In the genomic region with DNA sequence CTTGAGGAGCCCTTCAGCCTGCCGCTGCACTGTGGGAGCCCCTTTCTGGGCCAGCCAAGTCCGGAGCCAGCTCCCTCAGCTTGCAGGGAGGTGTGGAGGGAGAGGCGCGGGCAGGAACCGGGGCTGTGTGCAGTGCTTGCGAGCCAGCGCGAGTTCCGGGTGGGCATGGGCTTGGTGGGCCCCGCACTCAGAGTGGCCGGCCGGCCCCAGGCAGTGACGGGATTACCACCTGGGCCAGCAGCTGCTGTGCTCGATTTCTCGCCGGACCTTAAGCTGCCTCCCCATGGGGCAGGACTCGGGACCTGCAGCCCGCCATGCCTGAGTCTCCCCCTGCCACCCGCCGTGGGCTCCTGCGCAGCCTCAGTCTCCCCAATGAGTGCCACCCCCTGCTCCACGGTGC, we compare ENCODE assay signal across 28 cellular contexts.
"Had no signal": no experiment of that assay in that cellular context is flagged by ENCODE, and none has a peak within 500 bp of the region (broad histone marks: within the 10 kb centered on the region; RNA-seq: fewer than 3 reads in every experiment).

No MANE protein-coding gene starts in this region.

- FAIRE-seq: astrocyte, bronchial epithelial cell had no signal

- H3K4me3 ChIP-seq: esophagus muscularis mucosa, gastrocnemius medialis had no signal

- H3K27me3 ChIP-seq: brain microvascular endothelial cell, esophagus muscularis mucosa, foreskin keratinocyte, gastrocnemius medialis had no signal

- H3K27ac ChIP-seq: brain microvascular endothelial cell, esophagus muscularis mucosa, foreskin keratinocyte, gastrocnemius medialis had no signal

- ATAC-seq: activated CD4-positive, alpha-beta T cell treated with anti-CD3 and anti-CD28 coated beads for 36 hours; activated T-cell treated with anti-CD3 and anti-CD28 coated beads, Interleukin-2, amount 50 U/mL, for 72 hours; effector memory CD8-positive, alpha-beta T cell; foreskin keratinocyte; gastrocnemius medialis had no signal

- H3K9me3 ChIP-seq: gastrocnemius medialis had no signal

- H3K4me1 ChIP-seq: esophagus muscularis mucosa, foreskin keratinocyte, gastrocnemius medialis had no signal

- DNase-seq: activated CD4-positive, alpha-beta memory T cell treated with anti-CD3 and anti-CD28 coated beads, Interleukin-2, amount 10 ng/mL, durations not matched to agents 7 days and 5 days; activated CD4-positive, alpha-beta T cell treated with anti-CD3 and anti-CD28 coated beads for 36 hours; activated CD4-positive, alpha-beta T cell treated with anti-CD3 and anti-CD28 coated beads, Interleukin-2, amount 10 ng/mL, durations not matched to agents 7 days and 5 days; activated CD4-positive, alpha-beta T cell treated with anti-CD3 and anti-CD28 coated beads, Interleukin-2, amount 50 U/mL, for 4 hours; activated CD4-positive, CD25-positive, alpha-beta regulatory T cell; activated CD4-positive, CD25-positive, alpha-beta regulatory T cell treated with anti-CD3 and anti-CD28 coated beads, Interleukin-2, amount 50 U/mL, for 72 hours; activated CD8-positive, alpha-beta memory T cell treated with anti-CD3 and anti-CD28 coated beads, Interleukin-2, amount 50 U/mL, for 48 hours; activated gamma-delta T cell; activated naive CD4-positive, alpha-beta T cell; activated naive CD4-positive, alpha-beta T cell treated with anti-CD3 and anti-CD28 coated beads, Interleukin-2, amount 50 U/mL, for 16 hours; activated T-cell treated with anti-CD3 and anti-CD28 coated beads for 4 hours; activated T-cell treated with anti-CD3 and anti-CD28 coated beads, Interleukin-2, amount 50 U/mL, for 24 hours; activated T-cell treated with anti-CD3 and anti-CD28 coated beads, Interleukin-2, amount 50 U/mL, for 72 hours; amniotic stem cell; anterior cingulate cortex; brain microvascular endothelial cell; cortex of kidney; dermis blood vessel endothelial cell; effector CD4-positive, alpha-beta T cell; effector memory CD8-positive, alpha-beta T cell; erythroblast; foreskin keratinocyte; gastrocnemius medialis; glutamatergic neuron; T-helper 2 cell had no signal

- H3K36me3 ChIP-seq: gastrocnemius medialis had no signal
